ENCODE assay signal across 24 cellular contexts in genomic region chr6:98653171-98653570, GRCh38.
"Had no signal": no experiment of that assay in that cellular context is flagged by ENCODE, and none has a peak within 500 bp of the region (broad histone marks: within the 10 kb centered on the region; RNA-seq: fewer than 3 reads in every experiment).

No MANE protein-coding gene starts in this region.

- H3K36me3 ChIP-seq: cardiac muscle cell, esophagus squamous epithelium, heart right ventricle, ovary, right lobe of liver, suprapubic skin, transverse colon, vagina had no signal

- H3K36me3 Mint-ChIP-seq: activated naive CD4-positive, alpha-beta T cell treated with anti-CD3 and anti-CD28 coated beads, Interleukin-2, amount 10 ng/mL, durations not matched to agents 7 days and 5 days; naive thymus-derived CD8-positive, alpha-beta T cell had no signal

- H3K4me2 ChIP-seq: smooth muscle cell had no signal

- H3K4me1 Mint-ChIP-seq: activated CD4-positive, alpha-beta T cell treated with anti-CD3 and anti-CD28 coated beads, Interleukin-2, amount 10 ng/mL, durations not matched to agents 7 days and 5 days; activated naive CD4-positive, alpha-beta T cell treated with anti-CD3 and anti-CD28 coated beads, Interleukin-2, amount 10 ng/mL, durations not matched to agents 7 days and 5 days; activated naive CD8-positive, alpha-beta T cell treated with anti-CD3 and anti-CD28 coated beads, Interleukin-2, amount 50 U/mL, for 24 hours; naive thymus-derived CD8-positive, alpha-beta T cell; stimulated activated naive CD8-positive, alpha-beta T cell treated with anti-CD3 and anti-CD28 coated beads, Interleukin-15, amount 100 ng/mL, for 72 hours had no signal

- H3K4me1 ChIP-seq: esophagus squamous epithelium, heart right ventricle, psoas muscle, right lobe of liver, suprapubic skin, transverse colon, vagina had no signal

- H3K4me3 Mint-ChIP-seq: activated CD4-positive, alpha-beta T cell treated with anti-CD3 and anti-CD28 coated beads, Interleukin-2, amount 10 ng/mL, durations not matched to agents 7 days and 5 days; activated naive CD4-positive, alpha-beta T cell treated with anti-CD3 and anti-CD28 coated beads, Interleukin-2, amount 10 ng/mL, durations not matched to agents 7 days and 5 days; activated naive CD8-positive, alpha-beta T cell treated with anti-CD3 and anti-CD28 coated beads, Interleukin-2, amount 50 U/mL, for 24 hours; effector memory CD8-positive, alpha-beta T cell; naive thymus-derived CD8-positive, alpha-beta T cell; stimulated activated naive CD8-positive, alpha-beta T cell treated with anti-CD3 and anti-CD28 coated beads, Interleukin-15, amount 100 ng/mL, for 72 hours had no signal

- H3K27ac Mint-ChIP-seq: activated CD4-positive, alpha-beta T cell treated with anti-CD3 and anti-CD28 coated beads, Interleukin-2, amount 10 ng/mL, durations not matched to agents 7 days and 5 days; activated naive CD4-positive, alpha-beta T cell treated with anti-CD3 and anti-CD28 coated beads, Interleukin-2, amount 10 ng/mL, durations not matched to agents 7 days and 5 days; activated naive CD8-positive, alpha-beta T cell treated with anti-CD3 and anti-CD28 coated beads, Interleukin-2, amount 50 U/mL, for 24 hours; effector memory CD8-positive, alpha-beta T cell; naive thymus-derived CD8-positive, alpha-beta T cell; stimulated activated naive CD8-positive, alpha-beta T cell treated with anti-CD3 and anti-CD28 coated beads, Interleukin-15, amount 100 ng/mL, for 72 hours had no signal

- ATAC-seq: activated naive CD8-positive, alpha-beta T cell treated with anti-CD3 and anti-CD28 coated beads, Interleukin-2, amount 50 U/mL, for 24 hours; effector memory CD8-positive, alpha-beta T cell; heart right ventricle; naive thymus-derived CD8-positive, alpha-beta T cell; psoas muscle; right lobe of liver; stimulated activated naive CD8-positive, alpha-beta T cell treated with anti-CD3 and anti-CD28 coated beads, Interleukin-15, amount 100 ng/mL, for 72 hours had no signal

- DNase-seq: activated CD4-positive, alpha-beta T cell treated with anti-CD3 and anti-CD28 coated beads, Interleukin-2, amount 10 ng/mL, durations not matched to agents 7 days and 5 days; activated CD8-positive, alpha-beta memory T cell treated with anti-CD3 and anti-CD28 coated beads, Interleukin-2, amount 50 U/mL, for 4 hours; activated effector memory CD4-positive, alpha-beta T cell treated with Interleukin-2 at 50 U/mL for 16 hours; activated naive CD4-positive, alpha-beta T cell treated with anti-CD3 and anti-CD28 coated beads, Interleukin-2, amount 10 ng/mL, durations not matched to agents 7 days and 5 days; activated naive CD8-positive, alpha-beta T cell treated with anti-CD3 and anti-CD28 coated beads, Interleukin-2, amount 50 U/mL, for 24 hours; activated T-cell treated with anti-CD3 and anti-CD28 coated beads, Interleukin-2, amount 50 U/mL, for 48 hours; anterior cingulate cortex; effector memory CD8-positive, alpha-beta T cell; esophagus squamous epithelium; heart right ventricle; kidney glomerular epithelial cell; mesendoderm; naive thymus-derived CD8-positive, alpha-beta T cell; ovary; psoas muscle; right lobe of liver; stimulated activated CD4-positive, alpha-beta T cell treated with anti-CD3 and anti-CD28 coated beads, Interleukin-4, amount 100 ng/mL, for 1 hour; stimulated activated naive CD8-positive, alpha-beta T cell treated with anti-CD3 and anti-CD28 coated beads, Interleukin-15, amount 100 ng/mL, for 72 hours; T-helper 9 cell; transverse colon had no signal

- H3K9me3 Mint-ChIP-seq: activated CD4-positive, alpha-beta T cell treated with anti-CD3 and anti-CD28 coated beads, Interleukin-2, amount 10 ng/mL, durations not matched to agents 7 days and 5 days; activated naive CD4-positive, alpha-beta T cell treated with anti-CD3 and anti-CD28 coated beads, Interleukin-2, amount 10 ng/mL, durations not matched to agents 7 days and 5 days; naive thymus-derived CD8-positive, alpha-beta T cell; stimulated activated naive CD8-positive, alpha-beta T cell treated with anti-CD3 and anti-CD28 coated beads, Interleukin-15, amount 100 ng/mL, for 72 hours had no signal

- H3K9me3 ChIP-seq: esophagus squamous epithelium, heart right ventricle, ovary, psoas muscle, right lobe of liver, suprapubic skin, transverse colon, vagina had no signal

- H3K4me3 ChIP-seq: cardiac muscle cell, esophagus squamous epithelium, heart right ventricle, ovary, psoas muscle, right lobe of liver, smooth muscle cell, suprapubic skin, transverse colon, vagina had no signal

- H3K27me3 Mint-ChIP-seq: activated CD4-positive, alpha-beta T cell treated with anti-CD3 and anti-CD28 coated beads, Interleukin-2, amount 10 ng/mL, durations not matched to agents 7 days and 5 days; activated naive CD4-positive, alpha-beta T cell treated with anti-CD3 and anti-CD28 coated beads, Interleukin-2, amount 10 ng/mL, durations not matched to agents 7 days and 5 days; activated naive CD8-positive, alpha-beta T cell treated with anti-CD3 and anti-CD28 coated beads, Interleukin-2, amount 50 U/mL, for 24 hours; effector memory CD8-positive, alpha-beta T cell; stimulated activated naive CD8-positive, alpha-beta T cell treated with anti-CD3 and anti-CD28 coated beads, Interleukin-15, amount 100 ng/mL, for 72 hours had no signal

- H3K27ac ChIP-seq: cardiac muscle cell, esophagus squamous epithelium, heart right ventricle, ovary, psoas muscle, right lobe of liver, suprapubic skin, transverse colon, vagina had no signal

- H3K27me3 ChIP-seq: cardiac muscle cell, esophagus squamous epithelium, heart right ventricle, ovary, right lobe of liver, suprapubic skin, transverse colon, vagina had no signal
